31 cellular contexts compared by ENCODE assay signal in genomic region chr17:50680126-50680525, GRCh38. TPM values are rescaled to one million over a fixed set of nuclear protein-coding genes. Genes with fewer than 3 reads are reported as not detected.
"Had no signal": no experiment of that assay in that cellular context is flagged by ENCODE, and none has a peak within 500 bp of the region (broad histone marks: within the 10 kb centered on the region; RNA-seq: fewer than 3 reads in every experiment).

No MANE protein-coding gene starts in this region.

- H3K27ac Mint-ChIP-seq: activated CD4-positive, alpha-beta T cell treated with anti-CD3 and anti-CD28 coated beads for 36 hours; activated CD8-positive, alpha-beta memory T cell treated with anti-CD3 and anti-CD28 coated beads, Interleukin-2, amount 10 ng/mL, durations not matched to agents 7 days and 5 days; activated CD8-positive, alpha-beta T cell treated with anti-CD3 and anti-CD28 coated beads, Interleukin-2, amount 10 ng/mL, durations not matched to agents 7 days and 5 days; activated naive CD8-positive, alpha-beta T cell; activated T-helper 2 cell treated with anti-CD3 and anti-CD28 coated beads, Interferon-gamma antibody, Interleukin-2, Interleukin-4, amounts not matched to agents 10 μg/mL and 5 μg/mL and 100 μg/mL, durations not matched to agents 14 hours and 24 hours and 36 hours; mesothelial cell of epicardium; naive B cell; nephron progenitor cell had no signal

- DNase-seq: activated CD4-positive, alpha-beta T cell treated with anti-CD3 and anti-CD28 coated beads for 36 hours; activated CD4-positive, CD25-positive, alpha-beta regulatory T cell; activated CD8-positive, alpha-beta memory T cell treated with anti-CD3 and anti-CD28 coated beads, Interleukin-2, amount 10 ng/mL, durations not matched to agents 7 days and 5 days; activated CD8-positive, alpha-beta T cell treated with anti-CD3 and anti-CD28 coated beads, Interleukin-2, amount 10 ng/mL, durations not matched to agents 7 days and 5 days; activated naive CD4-positive, alpha-beta T cell; activated T-cell treated with anti-CD3 and anti-CD28 coated beads, Interleukin-2, amount 50 U/mL, for 48 hours; anterior cingulate cortex; cerebellar nuclear complex; colonic mucosa; effector memory CD4-positive, alpha-beta T cell; islet precursor cell; left cardiac atrium; mammary epithelial cell; naive B cell; nephron progenitor cell; nucleus accumbens; stimulated activated CD4-positive, alpha-beta T cell treated with anti-CD3 and anti-CD28 coated beads, Interleukin-15, amount 100 ng/mL, for 24 hours; stimulated activated CD4-positive, alpha-beta T cell treated with anti-CD3 and anti-CD28 coated beads, Interleukin-2, amount 100 ng/mL, for 24 hours; stimulated activated naive CD8-positive, alpha-beta T cell treated with anti-CD3 and anti-CD28 coated beads, Interleukin-15, Interleukin-2, amounts not matched to agents 100 U/mL and 50 U/mL, for 24 hours; T-helper 1 cell; testis; transverse colon; uterus had no signal

- H3K9me3 Mint-ChIP-seq: activated T-helper 2 cell treated with anti-CD3 and anti-CD28 coated beads, Interferon-gamma antibody, Interleukin-2, Interleukin-4, amounts not matched to agents 10 μg/mL and 5 μg/mL and 100 μg/mL, durations not matched to agents 14 hours and 24 hours and 36 hours; mesothelial cell of epicardium; naive B cell; nephron progenitor cell had no signal

- H3K27me3 ChIP-seq: body of pancreas, colonic mucosa, dorsolateral prefrontal cortex, testis, transverse colon, uterus had no signal

- H3K36me3 ChIP-seq: colonic mucosa, transverse colon, uterus had no signal

- H3K27ac ChIP-seq: colonic mucosa, parathyroid adenoma, testis, uterus had no signal

- H3K36me3 Mint-ChIP-seq: activated CD8-positive, alpha-beta memory T cell treated with anti-CD3 and anti-CD28 coated beads, Interleukin-2, amount 10 ng/mL, durations not matched to agents 7 days and 5 days; mesothelial cell of epicardium; naive B cell had no signal

- H3K4me3 Mint-ChIP-seq: activated CD4-positive, alpha-beta T cell treated with anti-CD3 and anti-CD28 coated beads for 36 hours; activated CD8-positive, alpha-beta memory T cell treated with anti-CD3 and anti-CD28 coated beads, Interleukin-2, amount 10 ng/mL, durations not matched to agents 7 days and 5 days; activated CD8-positive, alpha-beta T cell treated with anti-CD3 and anti-CD28 coated beads, Interleukin-2, amount 10 ng/mL, durations not matched to agents 7 days and 5 days; activated naive CD8-positive, alpha-beta T cell; mesothelial cell of epicardium; naive B cell; nephron progenitor cell had no signal

- H3K9me3 ChIP-seq: body of pancreas, colonic mucosa, testis, transverse colon, uterus had no signal

- H3K4me3 ChIP-seq: body of pancreas, colonic mucosa, testis, transverse colon, uterus had no signal

- H3K4me1 ChIP-seq: uterus had no signal

- ATAC-seq: activated CD4-positive, alpha-beta T cell treated with anti-CD3 and anti-CD28 coated beads for 36 hours; activated CD8-positive, alpha-beta memory T cell treated with anti-CD3 and anti-CD28 coated beads, Interleukin-2, amount 10 ng/mL, durations not matched to agents 7 days and 5 days; activated CD8-positive, alpha-beta T cell treated with anti-CD3 and anti-CD28 coated beads, Interleukin-2, amount 10 ng/mL, durations not matched to agents 7 days and 5 days; body of pancreas; right cardiac atrium; stimulated activated naive CD8-positive, alpha-beta T cell treated with anti-CD3 and anti-CD28 coated beads, Interleukin-15, Interleukin-2, amounts not matched to agents 100 U/mL and 50 U/mL, for 24 hours had no signal

RNA-seq across cellular contexts. Expression of gene ABCC3, which starts 45.4 kb away (rescaled TPM):
- total RNA-seq: activated CD4-positive, alpha-beta T cell treated with anti-CD3 and anti-CD28 coated beads for 36 hours; activated CD8-positive, alpha-beta memory T cell treated with anti-CD3 and anti-CD28 coated beads, Interleukin-2, amount 10 ng/mL, durations not matched to agents 7 days and 5 days; activated CD8-positive, alpha-beta T cell treated with anti-CD3 and anti-CD28 coated beads, Interleukin-2, amount 10 ng/mL, durations not matched to agents 7 days and 5 days; activated T-helper 2 cell treated with anti-CD3 and anti-CD28 coated beads, Interferon-gamma antibody, Interleukin-2, Interleukin-4, amounts not matched to agents 10 μg/mL and 5 μg/mL and 100 μg/mL, durations not matched to agents 14 hours and 24 hours and 36 hours; frontal cortex had no signal
